ENCODE assay signal across 8 cellular contexts in genomic region chr6:39530201-39530759, GRCh38.
DNase-seq lines count a peak whose midpoint lies in the region; ATAC-seq lines count a peak whose summit lies in the region.

No MANE protein-coding gene starts in this region.

- H3K36me3 Mint-ChIP-seq in stimulated activated naive CD8-positive, alpha-beta T cell treated with anti-CD3 and anti-CD28 coated beads, Interleukin-15, Interleukin-2, amounts not matched to agents 100 ng/mL and 50 ng/mL, for 24 hours (ENCODE audit: low read depth): no peaks in the 10 kb centered on the region

- peaks cover 7% of the 10 kb centered on the region for H3K9me3 Mint-ChIP-seq in stimulated activated naive CD8-positive, alpha-beta T cell treated with anti-CD3 and anti-CD28 coated beads, Interleukin-15, Interleukin-2, amounts not matched to agents 100 ng/mL and 50 ng/mL, for 24 hours

- H3K9ac ChIP-seq in adipocyte (ENCODE audit: low read length): peak overlapping the region; percentile 6

- no peaks in the 10 kb centered on the region for H3K4me1 Mint-ChIP-seq in stimulated activated naive CD8-positive, alpha-beta T cell treated with anti-CD3 and anti-CD28 coated beads, Interleukin-15, Interleukin-2, amounts not matched to agents 100 ng/mL and 50 ng/mL, for 24 hours (ENCODE audit: low read depth)

- peaks cover 10% of the 10 kb centered on the region for H3K4me1 ChIP-seq in adipocyte (ENCODE audit: control insufficient read depth, insufficient read depth, low read length)

- H3K36me3 ChIP-seq in adipocyte (ENCODE audit: control insufficient read depth, insufficient read depth, low read length, severe bottlenecking): no peaks in the 10 kb centered on the region

- ATAC-seq in Right ventricle myocardium inferior (peak; percentile 72), HG03025 (IDR thresholded peaks at IDR 0.05; ENCODE audit: low FRiP score, unreplicated experiment) (peak; percentile 98)

- DNase-seq in Right ventricle myocardium inferior (ENCODE audit: missing footprints) (no peak), cardiac septum (ENCODE audit: low spot score) (no peak), adipocyte (ENCODE audit: low read depth) (peak; percentile 48), foreskin melanocyte (no peak)
- DNase-seq in stimulated activated CD4-positive, alpha-beta T cell treated with anti-CD3 and anti-CD28 coated beads, Interleukin-2, amount 100 ng/mL, for 48 hours: no peak
- DNase-seq in activated CD4-positive, alpha-beta T cell treated with anti-CD3 and anti-CD28 coated beads for 1 hour: no peak

- peak overlapping the region; percentile 3 for H3K4me3 Mint-ChIP-seq in stimulated activated naive CD8-positive, alpha-beta T cell treated with anti-CD3 and anti-CD28 coated beads, Interleukin-15, Interleukin-2, amounts not matched to agents 100 ng/mL and 50 ng/mL, for 24 hours

- H3K27me3 Mint-ChIP-seq in stimulated activated naive CD8-positive, alpha-beta T cell treated with anti-CD3 and anti-CD28 coated beads, Interleukin-15, Interleukin-2, amounts not matched to agents 100 ng/mL and 50 ng/mL, for 24 hours: peaks cover 35% of the 10 kb centered on the region

- no peaks in the 10 kb centered on the region for H3K9me3 ChIP-seq in adipocyte (ENCODE audit: control insufficient read depth, low read length)

- intact Hi-C loops in Right ventricle myocardium inferior (cut with DNase I) (no loop called here), cardiac septum (cut with DNase I) (no loop called here)

- peak overlapping the region; percentile 69 for H3K27ac Mint-ChIP-seq in stimulated activated naive CD8-positive, alpha-beta T cell treated with anti-CD3 and anti-CD28 coated beads, Interleukin-15, Interleukin-2, amounts not matched to agents 100 ng/mL and 50 ng/mL, for 24 hours

- H3K27me3 ChIP-seq in adipocyte (replicated peaks; ENCODE audit: control insufficient read depth, insufficient read depth, low read length): no peaks in the 10 kb centered on the region

- H3K4me3 ChIP-seq in adipocyte (ENCODE audit: low read length): peak overlapping the region; percentile 57
